ENCODE assay signal across 9 cellular contexts in genomic region chr5:137619191-137619870, GRCh38.
DNase-seq lines count a peak whose midpoint lies in the region; ATAC-seq, FAIRE-seq and TF ChIP-seq lines count a peak whose summit lies in the region.
"Had no signal": no experiment of that assay in that cellular context is flagged by ENCODE, and none has a peak within 500 bp of the region (broad histone marks: within the 10 kb centered on the region; RNA-seq: fewer than 3 reads in every experiment).

No MANE protein-coding gene starts in this region.

- intact Hi-C loops in CD4-positive, alpha-beta memory T cell (cut with micrococcal nuclease), result no loop called here

- FAIRE-seq in H54 (lab: Jason Lieb, UNC), result no peak

- peak overlapping the region; percentile 65 for H3K4me2 ChIP-seq in skeletal muscle satellite cell (ENCODE audit: low read length)

- no peak overlapping the region for H3K27ac ChIP-seq in CD4-positive, alpha-beta memory T cell (ENCODE audit: low read depth, low read length)

- no peak for TF ChIP-seq CTCF in fibroblast of the aortic adventitia (IDR thresholded peaks at IDR 0.05; ENCODE audit: insufficient read depth, low read length)

- H3K27me3 Mint-ChIP-seq in CD4-positive, alpha-beta memory T cell, result no peaks in the 10 kb centered on the region
- H3K27me3 Mint-ChIP-seq: IgD-negative memory B cell had no signal

- peak overlapping the region; percentile 37 for H3K9ac ChIP-seq in skeletal muscle satellite cell (ENCODE audit: low read depth, low read length)

- no peaks in the 10 kb centered on the region for H3K27me3 ChIP-seq in skeletal muscle satellite cell (ENCODE audit: control insufficient read depth, insufficient read depth, low read length)
- H3K27me3 ChIP-seq in CD4-positive, alpha-beta memory T cell (ENCODE audit: insufficient read depth, low read length), result no peaks in the 10 kb centered on the region

- no peak for TF ChIP-seq POLR2A in H54 (IDR thresholded peaks at IDR 0.05; ENCODE audit: low read depth, low read length)

- H3K4me3 ChIP-seq in fibroblast of the aortic adventitia (ENCODE audit: low read depth, low read length) (no peak overlapping the region), skeletal muscle satellite cell (ENCODE audit: low read length) (peak overlapping the region; percentile 30)
- no peak overlapping the region for H3K4me3 ChIP-seq in CD4-positive, alpha-beta memory T cell (ENCODE audit: low read length in 2 of 2)

- CTCF ChIA-PET in CD4-positive, alpha-beta memory T cell (lab: Charles Lee; ENCODE audit: partially characterized antibody), result interaction anchor here (2.3 kb wide), 1 partner anchor 10 kb away, joined by 10 read pairs; no protein-coding TSS in a partner anchor

- H3K9me3 Mint-ChIP-seq in CD4-positive, alpha-beta memory T cell, result no peaks in the 10 kb centered on the region
- H3K9me3 Mint-ChIP-seq: IgD-negative memory B cell had no signal

- no peak for ATAC-seq in GM21619 (IDR thresholded peaks at IDR 0.05; ENCODE audit: unreplicated experiment)

- no peaks in the 10 kb centered on the region for H3K36me3 ChIP-seq in skeletal muscle satellite cell (ENCODE audit: insufficient read depth, low read length)
- H3K36me3 ChIP-seq in CD4-positive, alpha-beta memory T cell (ENCODE audit: insufficient read depth, low read length), result peaks cover 13% of the 10 kb centered on the region

- peaks cover 53% of the 10 kb centered on the region for H3K4me1 ChIP-seq in skeletal muscle satellite cell (ENCODE audit: control insufficient read depth, insufficient read depth, low read length)
- no peaks in the 10 kb centered on the region for H3K4me1 ChIP-seq in CD4-positive, alpha-beta memory T cell (ENCODE audit: insufficient read depth, low read length)

- POLR2A ChIA-PET in CD4-positive, alpha-beta memory T cell (lab: Charles Lee; ENCODE audit: partially characterized antibody), result no interaction called here

- no peaks in the 10 kb centered on the region for H3K9me3 ChIP-seq in skeletal muscle satellite cell (replicated peaks; ENCODE audit: low read length)
- H3K9me3 ChIP-seq in CD4-positive, alpha-beta memory T cell (ENCODE audit: control insufficient read depth in 1 of 2, low read length in 2 of 2), result no peaks in the 10 kb centered on the region

- peaks cover 25 to 31% of the 10 kb centered on the region in 2 donors for H3K36me3 Mint-ChIP-seq in CD4-positive, alpha-beta memory T cell

- H3K27ac Mint-ChIP-seq in CD4-positive, alpha-beta memory T cell, result peak overlapping the region in 1 of 7 donors; percentile 43
- H3K27ac Mint-ChIP-seq: IgD-negative memory B cell had no signal

- DNase-seq in H54 (ENCODE audit: insufficient read length, low spot score), result peak; percentile 56
- DNase-seq in RKO (ENCODE audit: low spot score), result peak; percentile 15
- DNase-seq in fibroblast of the aortic adventitia (ENCODE audit: low read depth), result peak; percentile 94
- no peak for DNase-seq in activated effector memory CD4-positive, alpha-beta T cell treated with Interleukin-2 at 50 U/mL for 16 hours
- no peak for DNase-seq in activated gamma-delta T cell treated with Interleukin-2 at 50 U/mL for 16 hours
- DNase-seq in CD4-positive, alpha-beta memory T cell, result no peak

- H3K4me1 Mint-ChIP-seq in CD4-positive, alpha-beta memory T cell, result peaks cover 0 to under 1% (median 0%) of the 10 kb centered on the region in 4 donors

- no peak overlapping the region for H3K4me3 Mint-ChIP-seq in CD4-positive, alpha-beta memory T cell
- H3K4me3 Mint-ChIP-seq: IgD-negative memory B cell had no signal

Comparison
In these comparisons a context has a peak if more than half of its experiments do, and no peak if none do; other contexts are left out.
1. DNase-seq: peak in H54 (single experiment), RKO (single experiment) and fibroblast of the aortic adventitia (single experiment); none in activated effector memory CD4-positive, alpha-beta T cell treated with Interleukin-2 at 50 U/mL for 16 hours (single experiment), activated gamma-delta T cell treated with Interleukin-2 at 50 U/mL for 16 hours (single experiment) and CD4-positive, alpha-beta memory T cell (0 of 5).